ENCODE assay signal across 1 cellular context in the genomic region with DNA sequence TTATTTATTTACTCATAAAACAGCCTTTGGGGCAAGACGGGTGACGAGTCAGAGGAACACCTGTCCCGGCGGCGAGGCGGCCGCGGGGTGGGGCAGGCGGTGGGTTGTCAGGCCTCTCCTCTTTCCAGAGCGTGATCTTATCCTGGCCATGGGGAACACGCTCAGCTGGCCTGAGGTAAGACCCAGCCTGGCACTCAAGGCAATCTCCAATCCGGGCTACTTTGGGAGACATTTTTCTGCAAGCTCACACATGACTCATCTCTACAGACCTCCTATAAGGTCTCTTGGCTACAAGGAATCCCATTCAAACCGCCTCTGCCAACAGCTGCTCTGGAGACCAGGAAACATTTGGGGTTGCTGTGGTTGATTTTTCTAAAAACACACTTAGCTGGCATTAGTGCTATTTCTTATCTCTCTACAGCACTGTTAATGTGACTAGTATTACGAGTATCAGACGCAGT.
A peak's percentile ranks its signal among the peaks of the same experiment; 100 is the strongest.
TF ChIP-seq lines count a peak whose summit lies in the region.

No MANE protein-coding gene starts in this region.

TF ChIP-seq in GM12878, 131 proteins besides CTCF, POLR2A, EP300 and RAD21 (continued from another document):
- no peak for TF ChIP-seq E4F1 (IDR thresholded peaks at IDR 0.05; ENCODE audit: borderline replicate concordance, partially characterized antibody)
- TF ChIP-seq YY1 (IDR thresholded peaks at IDR 0.05; ENCODE audit: low read depth, low read length), result 0 out of 2 replicates have a peak, but pooled peaks have one; percentile 16
